In the genomic region with DNA sequence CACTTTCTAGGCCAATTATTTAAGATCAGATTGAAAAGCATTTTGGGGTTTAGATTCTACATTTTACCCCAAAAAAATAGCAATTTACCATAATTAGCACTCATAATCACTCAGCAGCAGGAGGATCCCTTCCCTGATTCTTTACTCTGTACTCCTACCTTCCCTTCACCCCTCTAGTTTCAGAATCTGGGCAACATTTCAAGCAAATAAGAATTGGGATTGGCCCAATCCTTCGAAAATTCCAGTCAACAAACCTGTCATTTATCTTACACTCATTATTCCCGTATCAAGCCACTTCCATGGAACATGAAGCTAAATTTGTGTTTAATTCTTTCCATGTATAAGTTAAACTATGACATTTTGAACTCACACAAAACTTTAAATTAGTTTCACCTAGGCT, we compare ENCODE assay signal across 28 cellular contexts.
"Had no signal": no experiment of that assay in that cellular context is flagged by ENCODE, and none has a peak within 500 bp of the region (broad histone marks: within the 10 kb centered on the region; RNA-seq: fewer than 3 reads in every experiment).

No MANE protein-coding gene starts in this region.

- H3K27me3 ChIP-seq: colonic mucosa, dorsolateral prefrontal cortex, esophagus muscularis mucosa, esophagus squamous epithelium, foreskin keratinocyte, gastrocnemius medialis, gastroesophageal sphincter, heart left ventricle, heart right ventricle had no signal

- ATAC-seq: effector memory CD8-positive, alpha-beta T cell; esophagus mucosa; foreskin keratinocyte; gastrocnemius medialis; gastroesophageal sphincter; heart left ventricle; heart right ventricle had no signal

- H3K9me3 ChIP-seq: colonic mucosa, esophagus muscularis mucosa, esophagus squamous epithelium, gastrocnemius medialis, gastroesophageal sphincter had no signal

- FAIRE-seq: colon, endometrium, endothelial cell of umbilical vein, frontal cortex had no signal

- DNase-seq: colonic mucosa; cortex of kidney; dermis blood vessel endothelial cell; dorsolateral prefrontal cortex; effector CD4-positive, alpha-beta T cell; effector CD8-positive, alpha-beta T cell; effector memory CD4-positive, alpha-beta T cell; effector memory CD8-positive, alpha-beta T cell; endodermal cell; erythroblast; esophagus squamous epithelium; foreskin fibroblast; foreskin keratinocyte; foreskin melanocyte; gastrocnemius medialis; glutamatergic neuron; head of caudate nucleus; heart left ventricle; heart right ventricle had no signal

- H3K27ac ChIP-seq: colonic mucosa, coronary artery, epithelial cell of prostate, esophagus muscularis mucosa, esophagus squamous epithelium, foreskin keratinocyte, gastrocnemius medialis, gastroesophageal sphincter, heart left ventricle, heart right ventricle had no signal

- H3K4me3 ChIP-seq: colonic mucosa, coronary artery, esophagus muscularis mucosa, esophagus squamous epithelium, gastrocnemius medialis, gastroesophageal sphincter, heart left ventricle, heart right ventricle had no signal

- H3K36me3 ChIP-seq: colonic mucosa, esophagus muscularis mucosa, esophagus squamous epithelium, gastrocnemius medialis, gastroesophageal sphincter, heart left ventricle, heart right ventricle had no signal

- H3K4me1 ChIP-seq: colonic mucosa, esophagus muscularis mucosa, esophagus squamous epithelium, foreskin keratinocyte, gastrocnemius medialis, gastroesophageal sphincter, heart left ventricle, heart right ventricle had no signal
